In genomic region chr2:28751956-28752607, GRCh38 we compare ENCODE assay signal across 8 cellular contexts. TPM values are rescaled to one million over a fixed set of nuclear protein-coding genes. Genes with fewer than 3 reads are reported as not detected.
DNase-seq lines count a peak whose midpoint lies in the region; ATAC-seq and TF ChIP-seq lines count a peak whose summit lies in the region.

No MANE protein-coding gene starts in this region.

- no peaks in the 10 kb centered on the region for H3K9me3 Mint-ChIP-seq in neural crest cell

- peak overlapping the region; percentile 99 for H3K27ac Mint-ChIP-seq in neural crest cell (ENCODE audit: unreplicated experiment)

- no peaks in the 10 kb centered on the region for H3K36me3 Mint-ChIP-seq in neural crest cell (ENCODE audit: low read depth)

- H3K27ac ChIP-seq in KOPT-K1 (ENCODE audit: low read depth, low read length, poor library complexity, severe bottlenecking) = peak overlapping the region; percentile 83

- DNase-seq in NCI-H524 (lab: John Stamatoyannopoulos, UW) = peak; percentile 42 to 92
- no peak for DNase-seq in NCI-H524 treated with DMSO at 0.1 percent for 48 hours (lab: John Stamatoyannopoulos, UW)
- DNase-seq in activated CD8-positive, alpha-beta memory T cell treated with anti-CD3 and anti-CD28 coated beads, Interleukin-2, amount 50 U/mL, for 48 hours = peak; percentile 72
- no peak for DNase-seq in fibroblast of pulmonary artery (ENCODE audit: low read depth)
- DNase-seq in neural crest cell (ENCODE audit: low read depth, low spot score) = no peak
- no peak for DNase-seq in HuH-7.5 (ENCODE audit: low spot score)

- H3K27me3 Mint-ChIP-seq in neural crest cell (ENCODE audit: low read depth) = no peaks in the 10 kb centered on the region

- no peaks in the 10 kb centered on the region; the same call in 1 of the 2 replicates for H3K36me3 ChIP-seq in KOPT-K1 (ENCODE audit: insufficient read depth, low read length)

- peaks cover 48% of the 10 kb centered on the region for H3K4me1 Mint-ChIP-seq in neural crest cell

- H3K9me3 ChIP-seq in KOPT-K1 (ENCODE audit: insufficient read depth, low read length, poor library complexity, severe bottlenecking) = no peaks in the 10 kb centered on the region

- H3K4me3 Mint-ChIP-seq in neural crest cell = peak overlapping the region; percentile 96

- peak overlapping the region; percentile 99 for H3K4me3 ChIP-seq in fibroblast of pulmonary artery (replicated peaks; ENCODE audit: low read depth, low read length)

- ATAC-seq in GM21737 (IDR thresholded peaks at IDR 0.05; ENCODE audit: unreplicated experiment) = peak; percentile 31

- TF ChIP-seq CTCF in fibroblast of pulmonary artery (IDR thresholded peaks at IDR 0.05; ENCODE audit: low read length, missing control alignments) (no peak), neural crest cell (conservative IDR thresholded peaks at IDR 0.05) (no peak)

RNA-seq across cellular contexts. Expression of gene PPP1CB, which starts 0.5 kb away (rescaled TPM):
- total RNA-seq in neural crest cell = 163 and 176 TPM in 2 replicates

RNA-seq across cellular contexts. Expression of gene SPDYA, which starts 58.6 kb away (rescaled TPM):
- 1.1 and 1.3 TPM in 2 replicates for total RNA-seq in neural crest cell

Comparison
In these comparisons a context has a peak if more than half of its experiments do, and no peak if none do; other contexts are left out.
1. DNase-seq: peak in NCI-H524 (2 of 2) and activated CD8-positive, alpha-beta memory T cell treated with anti-CD3 and anti-CD28 coated beads, Interleukin-2, amount 50 U/mL, for 48 hours (single experiment); none in NCI-H524 treated with DMSO at 0.1 percent for 48 hours (single experiment), fibroblast of pulmonary artery (single experiment), neural crest cell (single experiment) and HuH-7.5 (single experiment).